Comparison of ENCODE assay signal across 2 cellular contexts in the genomic region with DNA sequence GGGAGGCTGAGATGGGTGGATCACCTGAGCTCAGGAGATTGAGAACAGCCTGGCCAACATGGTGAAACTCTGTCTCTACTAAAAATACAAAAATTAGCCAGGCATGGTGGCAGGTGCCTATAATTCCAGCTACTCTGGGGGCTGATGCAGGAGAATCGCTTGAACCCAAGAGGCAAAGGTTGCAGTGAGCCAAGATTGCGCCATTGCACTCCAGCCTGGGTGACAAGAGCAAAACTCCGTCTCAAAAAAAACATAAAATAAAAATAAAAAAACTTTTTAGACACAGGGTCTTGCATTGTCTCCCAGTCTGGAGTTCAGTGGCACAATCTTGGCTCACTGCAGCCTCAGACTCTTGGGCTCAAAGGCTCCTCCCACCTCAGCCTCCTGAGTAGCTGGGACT.
A peak's percentile ranks its signal among the peaks of the same experiment; 100 is the strongest.
TF ChIP-seq lines count a peak whose summit lies in the region.

No MANE protein-coding gene starts in this region.

TF ChIP-seq in HepG2, 621 proteins besides CTCF, POLR2A, EP300 and RAD21:
- TF ChIP-seq ZNF441 (CRISPR knock-in tag; IDR thresholded peaks at IDR 0.05; ENCODE audit: borderline replicate concordance) (peak; percentile 94), HNF4A (CRISPR knock-in tag; IDR thresholded peaks at IDR 0.05) (peak; percentile 23; the same call in 1 of the 2 replicates)

TF ChIP-seq in liver, 16 proteins besides CTCF, POLR2A, EP300 and RAD21:
- TF ChIP-seq HNF4A (conservative IDR thresholded peaks at IDR 0.05), result peak; percentile 15 to 24
